Comparison of ENCODE assay signal across 8 cellular contexts in the genomic region with DNA sequence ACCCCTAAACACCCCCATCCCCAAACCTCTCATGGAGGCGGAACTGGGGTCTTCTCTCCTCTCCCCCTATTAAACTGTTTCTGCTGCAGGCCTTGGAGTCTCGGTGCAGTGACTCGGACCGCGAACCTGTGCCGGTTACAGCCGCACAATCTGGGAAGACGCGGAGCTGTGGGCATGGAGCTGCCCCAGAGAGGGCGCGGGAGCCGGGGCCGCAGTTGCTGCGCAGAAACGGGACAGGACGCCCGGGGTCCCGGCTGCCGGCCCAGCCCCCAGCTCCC. TPM values are rescaled to one million over a fixed set of nuclear protein-coding genes. Genes with fewer than 3 reads are reported as not detected.
DNase-seq lines count a peak whose midpoint lies in the region; ATAC-seq, FAIRE-seq and TF ChIP-seq lines count a peak whose summit lies in the region.

No MANE protein-coding gene starts in this region.

- TF ChIP-seq CTCF in BJ (IDR thresholded peaks at IDR 0.05; ENCODE audit: insufficient read depth, low read depth, low read length) (no peak), esophagus squamous epithelium (IDR thresholded peaks at IDR 0.05) (no peak), nephron progenitor cell (IDR thresholded peaks at IDR 0.05) (no peak), D721Med (IDR thresholded peaks at IDR 0.05; ENCODE audit: insufficient read depth, missing control alignments) (no peak)

- ATAC-seq in T-helper 17 cell, result peak; percentile 38
- ATAC-seq in HG02981 (IDR thresholded peaks at IDR 0.05; ENCODE audit: unreplicated experiment), result no peak

- in situ Hi-C loops in GM23248 (cut with MboI), result no loop called here

- H3K27me3 Mint-ChIP-seq in T-helper 17 cell, result peaks cover 10% of the 10 kb centered on the region
- peaks cover 13% of the 10 kb centered on the region for H3K27me3 Mint-ChIP-seq in nephron progenitor cell (ENCODE audit: low read depth, poor library complexity)

- POLR2A ChIA-PET in BJ (lab: Charles Lee), result interaction anchor here (0.6 kb wide), 1 partner anchor 32 kb away, joined by 3 read pairs; no protein-coding TSS in a partner anchor

- WGBS in GM23248 (ENCODE audit: low coverage in 1 of 2, low lambda C conversion rate in 2 of 2, missing lambda C conversion rate in 2 of 2), 2 experiments, result 2 to 3% methylated on average over 14 to 19 of the region's 19 CpGs
- 0% methylated on average over 1 of the region's 19 CpGs; no CpG with 5 or more reads in 1 of the 2 donors for WGBS in esophagus squamous epithelium, 2 donors

- H3K4me3 Mint-ChIP-seq in T-helper 17 cell, result peak overlapping the region; percentile 95
- peak overlapping the region; percentile 93 for H3K4me3 Mint-ChIP-seq in nephron progenitor cell

- no peaks in the 10 kb centered on the region for H3K9me2 ChIP-seq in GM23248 (ENCODE audit: insufficient read depth)

- CTCF ChIA-PET in BJ (lab: Yijun Ruan, JAX), result interaction anchor here (0.6 to 2.9 kb wide), 8 partner anchors 11 to 305 kb away, joined by 3 to 8 read pairs (median 3); partner anchors contain the start of genes ZNF443 and ZNF563

- H3K4me1 ChIP-seq in GM23248 (ENCODE audit: insufficient read depth) (peaks cover 6% of the 10 kb centered on the region; the same call in 1 of the 2 replicates), esophagus squamous epithelium (peaks cover 5 to 22% (median 10%) of the 10 kb centered on the region in 3 donors)

- H3K79me2 ChIP-seq in GM23248 (ENCODE audit: insufficient read depth), result peaks cover 6% of the 10 kb centered on the region

- H3K27ac Mint-ChIP-seq in T-helper 17 cell (peak overlapping the region; percentile 89), nephron progenitor cell (no peak overlapping the region)

- H3K36me3 ChIP-seq in BJ (ENCODE audit: control insufficient read depth, insufficient read depth, low read length) (no peaks in the 10 kb centered on the region), GM23248 (ENCODE audit: low read depth) (no peaks in the 10 kb centered on the region), esophagus squamous epithelium (no peaks in the 10 kb centered on the region)

- no peaks in the 10 kb centered on the region for H4K20me1 ChIP-seq in GM23248 (ENCODE audit: insufficient read depth)

- H3K36me3 Mint-ChIP-seq in T-helper 17 cell (ENCODE audit: low read depth), result no peaks in the 10 kb centered on the region
- peaks cover 30% of the 10 kb centered on the region for H3K36me3 Mint-ChIP-seq in nephron progenitor cell (ENCODE audit: low read depth)

- H3K9me3 ChIP-seq in GM23248 (ENCODE audit: low read depth) (no peaks in the 10 kb centered on the region), T-helper 17 cell (ENCODE audit: control insufficient read depth, low read length, poor library complexity, severe bottlenecking) (no peaks in the 10 kb centered on the region), esophagus squamous epithelium (no peaks in the 10 kb centered on the region)

- FAIRE-seq in D721Med (lab: Jason Lieb, UNC), result no peak

- H3K9me3 Mint-ChIP-seq in nephron progenitor cell, result peaks cover 88% of the 10 kb centered on the region

- H3K27me3 ChIP-seq in BJ (ENCODE audit: control insufficient read depth, insufficient read depth, low read length), result no peaks in the 10 kb centered on the region
- H3K27me3 ChIP-seq in GM23248 (replicated peaks; ENCODE audit: insufficient read depth), result no peaks in the 10 kb centered on the region
- no peaks in the 10 kb centered on the region for H3K27me3 ChIP-seq in esophagus squamous epithelium

- H3K27ac ChIP-seq in GM23248 (peak overlapping the region; percentile 85), esophagus squamous epithelium (peak overlapping the region; percentile 79 to 94 (median 86))

- H3K4me1 Mint-ChIP-seq in T-helper 17 cell (peaks cover 15% of the 10 kb centered on the region), nephron progenitor cell (peaks cover 27% of the 10 kb centered on the region)

- peaks cover 9% of the 10 kb centered on the region for H3F3A ChIP-seq in GM23248 (ENCODE audit: insufficient read depth)

- intact Hi-C loops in esophagus squamous epithelium (cut with DNase I), result no loop called here

- peak overlapping the region; percentile 97 for H2AFZ ChIP-seq in GM23248

- H3K9ac ChIP-seq in GM23248, result peak overlapping the region; percentile 95

- peak overlapping the region; percentile 74 for H3K4me3 ChIP-seq in BJ (ENCODE audit: low read depth, low read length)
- peak overlapping the region; percentile 96 for H3K4me3 ChIP-seq in GM23248
- peak overlapping the region; percentile 65 to 89 (median 82) for H3K4me3 ChIP-seq in esophagus squamous epithelium

- no peak for TF ChIP-seq POLR2A in esophagus squamous epithelium (IDR thresholded peaks at IDR 0.05)

- H3K4me2 ChIP-seq in GM23248 (ENCODE audit: unreplicated experiment), result peak overlapping the region; percentile 92

- DNase-seq in BJ (ENCODE audit: low read depth) (no peak), GM23248 (peak; percentile 72), T-helper 17 cell (no peak), esophagus squamous epithelium (lab: John Stamatoyannopoulos, UW) (no peak), nephron progenitor cell (no peak), NCI-H1105 treated with DMSO at 0.1 percent for 48 hours (lab: John Stamatoyannopoulos, UW) (no peak), D721Med (ENCODE audit: insufficient read length, low spot score) (no peak)

RNA-seq across cellular contexts. Expression of gene ZNF442, which starts 0.5 kb away (rescaled TPM):
- polyA plus RNA-seq in BJ (2011; rRNA removed), result 0.36 and 1.0 TPM in 2 replicates
- 0.81 and 0.82 TPM in 2 replicates for polyA minus RNA-seq in BJ (2011; rRNA and poly(A)+ RNA removed)
- 2.1 and 3.6 TPM in 2 replicates for total RNA-seq in GM23248 (2014; rRNA removed; shearing (Covaris generic))
- 0.71 and 1.3 TPM in 2 replicates for polyA plus RNA-seq in GM23248 (2016; fragmentation: Nextera tagmentation; extraction: Ambion mirVana)
- under 1 TPM; 0.29 to 0.97 TPM for total RNA-seq in T-helper 17 cell
- 1 to 10 TPM in 2 of 4 donors, under 1 TPM in 2; 0.45 to 2.5 (median 1.1) TPM for total RNA-seq in esophagus squamous epithelium

RNA-seq across cellular contexts. Expression of gene ZNF563, which starts 31.6 kb away (rescaled TPM):
- polyA plus RNA-seq in BJ (2011; rRNA removed), result 1.4 and 2.1 TPM in 2 replicates
- 0.87 and 1.7 TPM in 2 replicates for polyA minus RNA-seq in BJ (2011; rRNA and poly(A)+ RNA removed)
- total RNA-seq in GM23248 (2014; rRNA removed; shearing (Covaris generic)), result 1.8 and 16.4 TPM in 2 replicates
- polyA plus RNA-seq in GM23248 (2016; fragmentation: Nextera tagmentation; extraction: Ambion mirVana), result 2.6 and 2.8 TPM in 2 replicates
- total RNA-seq in T-helper 17 cell, result 1 to 10 TPM; 1.1 to 2.3 TPM
- 1 to 10 TPM in 2 of 4 donors, under 1 TPM in 2; 0.19 to 5.0 (median 2.7) TPM for total RNA-seq in esophagus squamous epithelium

RNA-seq across cellular contexts. Expression of gene ZNF799, which starts 36.0 kb away (rescaled TPM):
- polyA plus RNA-seq in BJ (2011; rRNA removed) (0.63 and 1.3 TPM in 2 replicates), GM23248 (2016; fragmentation: Nextera tagmentation; extraction: Ambion mirVana) (1.8 and 2.2 TPM in 2 replicates)
- polyA minus RNA-seq in BJ (2011; rRNA and poly(A)+ RNA removed), result 0.67 and 0.85 TPM in 2 replicates
- total RNA-seq in GM23248 (2014; rRNA removed; shearing (Covaris generic)), result 1.8 and 2.5 TPM in 2 replicates
- total RNA-seq in T-helper 17 cell (1 to 10 TPM; 1.5 to 1.7 TPM), esophagus squamous epithelium (1 to 10 TPM; 1.3 to 3.4 (median 2.3) TPM)
